In the genomic region with DNA sequence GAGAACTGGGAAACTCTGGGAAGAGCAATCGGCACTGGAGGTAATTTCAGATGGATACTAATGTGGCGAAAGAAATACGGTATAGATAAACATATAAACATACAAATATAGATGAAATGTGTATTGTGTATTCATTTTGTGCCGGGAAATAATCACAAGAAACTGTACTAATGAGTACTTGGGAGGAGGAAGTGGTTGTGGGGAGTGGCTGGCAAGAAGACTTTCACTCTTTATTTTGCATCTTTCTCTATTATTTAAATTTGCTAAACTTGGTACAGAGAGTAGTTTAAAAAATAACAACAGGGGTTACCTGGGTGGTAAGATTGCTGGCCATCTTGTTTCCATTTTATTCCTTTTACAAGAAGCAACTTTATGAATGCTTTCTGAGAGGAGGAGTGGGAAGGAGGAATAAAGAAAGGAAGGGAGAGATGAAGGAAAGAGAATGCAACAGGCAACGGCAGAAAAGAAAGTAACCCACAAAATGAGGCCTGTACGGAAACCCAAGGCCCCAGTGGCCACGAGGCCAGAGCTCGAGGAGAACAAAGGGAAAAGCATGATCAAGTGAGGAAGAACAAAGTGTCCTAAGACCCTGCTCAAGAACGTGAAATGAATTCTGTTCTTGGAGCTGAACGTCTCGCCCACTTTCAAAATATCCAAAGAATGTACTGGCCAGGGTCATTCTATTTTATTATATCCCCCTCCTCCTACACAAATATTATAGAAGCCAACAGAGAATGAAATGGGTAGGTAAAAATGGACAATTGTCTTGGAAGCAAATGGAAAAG, we compare ENCODE assay signal across 17 cellular contexts. TPM values are rescaled to one million over a fixed set of nuclear protein-coding genes. Genes with fewer than 3 reads are reported as not detected.
DNase-seq lines count a peak whose midpoint lies in the region; ATAC-seq and TF ChIP-seq lines count a peak whose summit lies in the region.
"Had no signal": no experiment of that assay in that cellular context is flagged by ENCODE, and none has a peak within 500 bp of the region (broad histone marks: within the 10 kb centered on the region; RNA-seq: fewer than 3 reads in every experiment).

No MANE protein-coding gene starts in this region.

- no peak overlapping the region for H3K27ac ChIP-seq in mammary epithelial cell (ENCODE audit: insufficient read depth, low read depth, low read length)
- no peak overlapping the region for H3K27ac ChIP-seq in breast epithelium
- peak overlapping the region in 3 of 4 donors; percentile 73 to 89 (median 76) for H3K27ac ChIP-seq in tibial nerve
- no peak overlapping the region for H3K27ac ChIP-seq in hepatocyte
- H3K27ac ChIP-seq: parathyroid adenoma had no signal

- TF ChIP-seq CTCF in mammary epithelial cell (conservative IDR thresholded peaks at IDR 0.05 in 1 of 2, IDR thresholded peaks at IDR 0.05 in 1 of 2; ENCODE audit: extremely low read depth in 1 of 2, insufficient read depth in 1 of 2, low read depth in 1 of 2, low read length in 2 of 2), result no peak
- no peak for TF ChIP-seq CTCF in breast epithelium (IDR thresholded peaks at IDR 0.05)
- TF ChIP-seq CTCF in tibial nerve (IDR thresholded peaks at IDR 0.05), result no peak
- TF ChIP-seq CTCF in type B pancreatic cell (conservative IDR thresholded peaks at IDR 0.05), result no peak
- TF ChIP-seq CTCF in hepatocyte (IDR thresholded peaks at IDR 0.05; ENCODE audit: poor library complexity), result no peak

- no peak overlapping the region for H3K9ac ChIP-seq in mammary epithelial cell (ENCODE audit: insufficient read depth, low read length)
- H3K9ac ChIP-seq: parathyroid adenoma had no signal

- H3K27me3 ChIP-seq in mammary epithelial cell (ENCODE audit: insufficient read depth, low read length) (no peaks in the 10 kb centered on the region), breast epithelium (no peaks in the 10 kb centered on the region), tibial nerve (no peaks in the 10 kb centered on the region), hepatocyte (no peaks in the 10 kb centered on the region)

- in situ Hi-C loops in mammary epithelial cell (cut with MboI; ENCODE audit: low sequenced_read_pairs in 2 of 2), result no loop called here

- H3K4me2 ChIP-seq in mammary epithelial cell (ENCODE audit: insufficient read depth, low read depth, low read length) (peak overlapping the region; percentile 2), hepatocyte (no peak overlapping the region)

- intact Hi-C loops in mammary epithelial cell (cut with micrococcal nuclease), result no loop called here
- intact Hi-C loops in breast epithelium (cut with DNase I; ENCODE audit: low total_unique reads), result no loop called here

- no peaks in the 10 kb centered on the region for H3K9me3 ChIP-seq in mammary epithelial cell (replicated peaks; ENCODE audit: insufficient read depth, low read length)
- H3K9me3 ChIP-seq in breast epithelium, result no peaks in the 10 kb centered on the region
- no peaks in the 10 kb centered on the region for H3K9me3 ChIP-seq in T-helper 17 cell (ENCODE audit: control insufficient read depth, low read length, poor library complexity, severe bottlenecking)
- H3K9me3 ChIP-seq in tibial nerve, result peaks cover 0 to 9% (median 0%) of the 10 kb centered on the region in 4 donors
- H3K9me3 ChIP-seq in hepatocyte (ENCODE audit: low read depth), result no peaks in the 10 kb centered on the region

- H3K79me2 ChIP-seq in mammary epithelial cell (ENCODE audit: insufficient read depth, low read length) (no peaks in the 10 kb centered on the region), hepatocyte (no peaks in the 10 kb centered on the region)
- H3K79me2 ChIP-seq: parathyroid adenoma had no signal

- H4K20me1 ChIP-seq in mammary epithelial cell (ENCODE audit: insufficient read depth, low read length) (no peaks in the 10 kb centered on the region), hepatocyte (ENCODE audit: insufficient read depth, poor library complexity, severe bottlenecking) (no peaks in the 10 kb centered on the region)

- no peak for DNase-seq in mammary epithelial cell
- DNase-seq in breast epithelium (ENCODE audit: low spot score in 2 of 2), result no peak
- no peak for DNase-seq in T-helper 17 cell
- DNase-seq in effector memory CD8-positive, alpha-beta T cell, result no peak
- no peak for DNase-seq in tibial nerve (ENCODE audit: low spot score in 2 of 2)
- no peak for DNase-seq in type B pancreatic cell (ENCODE audit: extremely low spot score, unreplicated experiment)
- DNase-seq in hepatocyte (ENCODE audit: low spot score), result no peak
- DNase-seq in activated CD4-positive, CD25-positive, alpha-beta regulatory T cell treated with anti-CD3 and anti-CD28 coated beads, Interleukin-2, amount 50 U/mL, for 72 hours, result no peak
- DNase-seq: caudate nucleus; effector CD8-positive, alpha-beta T cell; head of caudate nucleus; NCI-H1694; NCI-H2227 treated with DMSO at 0.1 percent for 48 hours; substantia nigra had no signal

- dilution Hi-C loops in mammary epithelial cell (cut with HindIII; ENCODE audit: low sequenced_read_pairs), result no loop called here

- H3K4me1 ChIP-seq in mammary epithelial cell (ENCODE audit: insufficient read depth, low read length), result no peaks in the 10 kb centered on the region
- no peaks in the 10 kb centered on the region for H3K4me1 ChIP-seq in breast epithelium
- peaks cover 0 to 5% (median 0%) of the 10 kb centered on the region in 4 donors for H3K4me1 ChIP-seq in tibial nerve
- no peaks in the 10 kb centered on the region for H3K4me1 ChIP-seq in hepatocyte (ENCODE audit: insufficient read depth)
- H3K4me1 ChIP-seq: parathyroid adenoma had no signal

- H3K4me3 ChIP-seq in mammary epithelial cell (replicated peaks in 1 of 3; ENCODE audit: insufficient read depth in 1 of 3, low read depth in 2 of 3, low read length in 3 of 3) (no peak overlapping the region), breast epithelium (no peak overlapping the region), tibial nerve (no peak overlapping the region), hepatocyte (no peak overlapping the region)

- TF ChIP-seq EP300 in tibial nerve (IDR thresholded peaks at IDR 0.05), result peak; percentile 39 to 81

- no peaks in the 10 kb centered on the region for H3K9me2 ChIP-seq in hepatocyte (replicated peaks; ENCODE audit: insufficient read depth)

- no peak for TF ChIP-seq POLR2A in breast epithelium (IDR thresholded peaks at IDR 0.05)
- TF ChIP-seq POLR2A in tibial nerve (IDR thresholded peaks at IDR 0.05), result no peak

- no peak for ATAC-seq in T-helper 17 cell
- peak; percentile 53 for ATAC-seq in effector memory CD8-positive, alpha-beta T cell (replicated peaks)

- no TSS peak for BruUV-seq in mammary epithelial cell (replicated peaks; lab: Mats Ljungman, UMichigan)

- H3K4me1 Mint-ChIP-seq in T-helper 17 cell (peaks cover 24% of the 10 kb centered on the region), type B pancreatic cell (ENCODE audit: unreplicated experiment) (peaks cover 16% of the 10 kb centered on the region)
- H3K4me1 Mint-ChIP-seq in effector memory CD8-positive, alpha-beta T cell (ENCODE audit: low read depth in 2 of 2), result peaks cover 17 to 36% of the 10 kb centered on the region in 2 donors

- H3K4me3 Mint-ChIP-seq in T-helper 17 cell (peak overlapping the region; percentile 34), type B pancreatic cell (no peak overlapping the region)
- H3K4me3 Mint-ChIP-seq in effector memory CD8-positive, alpha-beta T cell, result peak overlapping the region; percentile 43 to 68

- H3K36me3 ChIP-seq in mammary epithelial cell (ENCODE audit: insufficient read depth, low read length) (no peaks in the 10 kb centered on the region), breast epithelium (no peaks in the 10 kb centered on the region), tibial nerve (no peaks in the 10 kb centered on the region), hepatocyte (replicated peaks; ENCODE audit: insufficient read depth, low read depth) (no peaks in the 10 kb centered on the region)

- H3K36me3 Mint-ChIP-seq in T-helper 17 cell (ENCODE audit: low read depth), result no peaks in the 10 kb centered on the region
- H3K36me3 Mint-ChIP-seq in effector memory CD8-positive, alpha-beta T cell (ENCODE audit: insufficient read depth), result peaks cover 2% of the 10 kb centered on the region
- no peaks in the 10 kb centered on the region for H3K36me3 Mint-ChIP-seq in type B pancreatic cell

- H3K9me3 Mint-ChIP-seq in effector memory CD8-positive, alpha-beta T cell, result peaks cover 5 to 6% of the 10 kb centered on the region in 2 donors
- peaks cover 8% of the 10 kb centered on the region for H3K9me3 Mint-ChIP-seq in type B pancreatic cell

- no peaks in the 10 kb centered on the region for H3K27me3 Mint-ChIP-seq in T-helper 17 cell
- no peaks in the 10 kb centered on the region for H3K27me3 Mint-ChIP-seq in effector memory CD8-positive, alpha-beta T cell
- no peaks in the 10 kb centered on the region for H3K27me3 Mint-ChIP-seq in type B pancreatic cell

- CTCF ChIA-PET in mammary epithelial cell (lab: Charles Lee; ENCODE audit: low non-redundant PET), result no interaction called here

- H2AFZ ChIP-seq in mammary epithelial cell (ENCODE audit: low read depth, low read length), result peak overlapping the region; percentile 69
- H2AFZ ChIP-seq in hepatocyte, result no peak overlapping the region
- H2AFZ ChIP-seq: parathyroid adenoma had no signal

- WGBS in mammary epithelial cell (ENCODE audit: low coverage, missing lambda C conversion rate), result 36% methylated on average over 11 of the region's 11 CpGs
- WGBS in tibial nerve, 2 donors, result 46 to 52% methylated on average over 11 of the region's 11 CpGs
- 88% methylated on average over 11 of the region's 11 CpGs for WGBS in hepatocyte (ENCODE audit: low lambda C conversion rate, missing lambda C conversion rate)

- peak overlapping the region; percentile 0 for H3K27ac Mint-ChIP-seq in T-helper 17 cell
- H3K27ac Mint-ChIP-seq in effector memory CD8-positive, alpha-beta T cell, result peak overlapping the region; percentile 4 to 78
- H3K27ac Mint-ChIP-seq in type B pancreatic cell, result no peak overlapping the region

RNA-seq across cellular contexts. Expression of a gene that starts 45.2 kb away (rescaled TPM):
- total RNA-seq in mammary epithelial cell, result under 1 TPM in 1 of 2 donors, not detected in 1; 0.17 TPM
- not detected for polyA plus RNA-seq in mammary epithelial cell
- polyA minus RNA-seq in mammary epithelial cell, result not detected
- total RNA-seq in breast epithelium, result 1 to 10 TPM in 1 of 3 donors, not detected in 2; 1.3 TPM
- not detected for total RNA-seq in T-helper 17 cell
- total RNA-seq in tibial nerve, result 10 to 100 TPM in 1 of 4 donors, 1 to 10 TPM in 3; 1.9 to 14.1 (median 3.5) TPM
- total RNA-seq in type B pancreatic cell (ENCODE audit: low replicate concordance), result 0.22 TPM in 1 of 2 replicates, not detected in the other
- not detected in 2 replicates for total RNA-seq in hepatocyte
- polyA plus RNA-seq in hepatocyte, result 1.6 and 2.6 TPM in 2 replicates
- total RNA-seq: H4, MCF 10A had no signal

Comparison
In these comparisons a context has a peak if more than half of its experiments do, and no peak if none do; other contexts are left out.
1. H3K27ac ChIP-seq: peak in tibial nerve (3 of 4); none in mammary epithelial cell (single experiment), breast epithelium (0 of 2) and hepatocyte (single experiment).